In the genomic region with DNA sequence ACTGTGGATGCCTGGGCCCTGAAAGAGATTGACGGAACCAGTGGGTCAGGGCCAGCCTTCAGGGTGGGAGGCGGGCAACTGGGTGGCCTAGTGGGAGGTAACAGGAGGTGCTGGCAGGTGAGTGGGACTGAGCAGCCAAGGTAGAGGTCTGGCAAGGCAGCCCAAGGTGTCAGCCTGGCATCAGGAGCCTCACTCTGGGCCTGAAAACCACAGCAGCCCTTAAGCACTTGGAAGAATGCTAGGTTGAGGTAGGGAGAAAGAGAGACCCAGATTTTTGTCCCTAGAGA, we compare ENCODE assay signal across 15 cellular contexts.
DNase-seq lines count a peak whose midpoint lies in the region; ATAC-seq and TF ChIP-seq lines count a peak whose summit lies in the region.
"Had no signal": no experiment of that assay in that cellular context is flagged by ENCODE, and none has a peak within 500 bp of the region (broad histone marks: within the 10 kb centered on the region; RNA-seq: fewer than 3 reads in every experiment).

No MANE protein-coding gene starts in this region.

- no peaks in the 10 kb centered on the region for H3K9me3 ChIP-seq in gastroesophageal sphincter
- H3K9me3 ChIP-seq in psoas muscle = no peaks in the 10 kb centered on the region

- no peak for TF ChIP-seq POLR2A in gastroesophageal sphincter (IDR thresholded peaks at IDR 0.05)

- 45% methylated on average over 2 of the region's 2 CpGs; no CpG with 5 or more reads in 1 of the 2 donors for WGBS in gastroesophageal sphincter (ENCODE audit: low coverage in 1 of 2), 2 donors
- 29 to 51% (median 49%) methylated on average over 2 of the region's 2 CpGs for WGBS in psoas muscle, 3 donors

- H3K27ac ChIP-seq in angular gyrus (ENCODE audit: low read depth, low read length) (peak overlapping the region; percentile 57), gastroesophageal sphincter (peak overlapping the region in 3 of 4 donors; percentile 48 to 63 (median 50)), psoas muscle (peak overlapping the region; percentile 89), temporal lobe (ENCODE audit: low read depth, low read length) (peak overlapping the region; percentile 31)
- H3K27ac ChIP-seq: BLaER1 treated with 17β-estradiol and CSF1 and Interleukin-3, amounts not matched to agents 10 nM and 100 nM had no signal

- intact Hi-C loops in psoas muscle (cut with DNase I) = no loop called here

- no peaks in the 10 kb centered on the region for H3K27me3 ChIP-seq in gastroesophageal sphincter
- no peaks in the 10 kb centered on the region for H3K27me3 ChIP-seq in psoas muscle (ENCODE audit: insufficient read depth in 3 of 3, low read length in 2 of 3)
- H3K27me3 ChIP-seq: BLaER1 treated with 17β-estradiol and CSF1 and Interleukin-3, amounts not matched to agents 10 nM and 100 nM had no signal

- DNase-seq in psoas muscle = peak in 1 of 2 donors; percentile 57
- no peak for DNase-seq in NCI-H2081 treated with DMSO at 0.1 percent for 48 hours (lab: John Stamatoyannopoulos, UW)
- no peak for DNase-seq in dedifferentiated amniotic fluid mesenchymal stem cell (ENCODE audit: extremely low spot score)
- DNase-seq: 8988T; Calu3; CD8-positive, alpha-beta T cell; DMS79 treated with DMSO at 0.1 percent for 48 hours; GF-D8; GOT3; H7 had no signal

- H3K4me3 ChIP-seq in gastroesophageal sphincter (no peak overlapping the region), psoas muscle (no peak overlapping the region)
- H3K4me3 ChIP-seq: BLaER1 treated with 17β-estradiol and CSF1 and Interleukin-3, amounts not matched to agents 10 nM and 100 nM had no signal

- H3K4me1 ChIP-seq in gastroesophageal sphincter (peaks cover 0 to 14% (median 0%) of the 10 kb centered on the region in 3 donors), psoas muscle (peaks cover 11% of the 10 kb centered on the region)
- H3K4me1 ChIP-seq: BLaER1 treated with 17β-estradiol and CSF1 and Interleukin-3, amounts not matched to agents 10 nM and 100 nM had no signal

- ATAC-seq in gastroesophageal sphincter (no peak), psoas muscle (no peak), GM21423 (IDR thresholded peaks at IDR 0.05; ENCODE audit: unreplicated experiment) (no peak)
- ATAC-seq: CD8-positive, alpha-beta T cell had no signal

- no peak for TF ChIP-seq CTCF in gastroesophageal sphincter (IDR thresholded peaks at IDR 0.05)
- no peak for TF ChIP-seq CTCF in psoas muscle (IDR thresholded peaks at IDR 0.05)

- no peak for TF ChIP-seq EP300 in gastroesophageal sphincter (IDR thresholded peaks at IDR 0.05)

- no peaks in the 10 kb centered on the region for H3K36me3 ChIP-seq in gastroesophageal sphincter
- H3K36me3 ChIP-seq in psoas muscle (ENCODE audit: insufficient read depth in 1 of 2, low read depth in 1 of 2) = no peaks in the 10 kb centered on the region
- H3K36me3 ChIP-seq: BLaER1 treated with 17β-estradiol and CSF1 and Interleukin-3, amounts not matched to agents 10 nM and 100 nM had no signal

Comparison
In these comparisons a context has a peak if more than half of its experiments do, and no peak if none do; other contexts are left out.
1. H3K27ac ChIP-seq: peak in every context shown above with its lines; median percentile 89 in psoas muscle; 57 in angular gyrus; 50 in gastroesophageal sphincter; 31 in temporal lobe.